26 cellular contexts compared by ENCODE assay signal in genomic region chr5:158744680-158745079, GRCh38.
"Had no signal": no experiment of that assay in that cellular context is flagged by ENCODE, and none has a peak within 500 bp of the region (broad histone marks: within the 10 kb centered on the region; RNA-seq: fewer than 3 reads in every experiment).

No MANE protein-coding gene starts in this region.

- DNase-seq: hippocampal formation; kidney glomerular epithelial cell; left colon; left lung; lower lobe of right lung; mammary epithelial cell; mesendoderm; naive thymus-derived CD8-positive, alpha-beta T cell; nucleus accumbens; right lobe of liver; stimulated activated CD4-positive, alpha-beta T cell treated with anti-CD3 and anti-CD28 coated beads, Interleukin-12 subunit alpha, Interleukin-12 subunit beta, amount 100 ng/mL, for 4 hours; stimulated activated CD4-positive, alpha-beta T cell treated with anti-CD3 and anti-CD28 coated beads, Interleukin-15, amount 100 ng/mL, for 24 hours; stimulated activated CD4-positive, alpha-beta T cell treated with anti-CD3 and anti-CD28 coated beads, Interleukin-2, amount 100 ng/mL, for 24 hours; stimulated activated CD4-positive, alpha-beta T cell treated with anti-CD3 and anti-CD28 coated beads, Interleukin-4, amount 100 ng/mL, for 1 hour; stimulated activated naive CD4-positive, alpha-beta T cell treated with Interleukin-2 at 50 U/mL for 16 hours; stimulated activated naive CD8-positive, alpha-beta T cell treated with anti-CD3 and anti-CD28 coated beads, Interleukin-15, amount 100 ng/mL, for 72 hours; substantia nigra; upper lobe of left lung had no signal

- H3K9me3 ChIP-seq: left lung, lower lobe of right lung, right atrium auricular region, right lobe of liver, tibial nerve, upper lobe of left lung, vagina had no signal

- H3K4me1 Mint-ChIP-seq: mesothelial cell of epicardium, neural crest cell had no signal

- H3K4me3 Mint-ChIP-seq: mesothelial cell of epicardium; naive thymus-derived CD8-positive, alpha-beta T cell; nephron; neural crest cell; stimulated activated naive CD8-positive, alpha-beta T cell treated with anti-CD3 and anti-CD28 coated beads, Interleukin-15, amount 100 ng/mL, for 72 hours had no signal

- ATAC-seq: left colon; left lung; lower lobe of right lung; naive thymus-derived CD8-positive, alpha-beta T cell; right lobe of liver; stimulated activated naive CD8-positive, alpha-beta T cell treated with anti-CD3 and anti-CD28 coated beads, Interleukin-15, amount 100 ng/mL, for 72 hours had no signal

- FAIRE-seq: keratinocyte had no signal

- H3K27ac ChIP-seq: left lung, lower lobe of right lung, right atrium auricular region, right lobe of liver, tibial nerve, upper lobe of left lung, vagina had no signal

- H3K36me3 ChIP-seq: left lung, lower lobe of right lung, right atrium auricular region, right lobe of liver, tibial nerve, upper lobe of left lung, vagina had no signal

- H3K4me1 ChIP-seq: left lung, lower lobe of right lung, right lobe of liver, upper lobe of left lung had no signal

- H3K27me3 Mint-ChIP-seq: stimulated activated naive CD8-positive, alpha-beta T cell treated with anti-CD3 and anti-CD28 coated beads, Interleukin-15, amount 100 ng/mL, for 72 hours had no signal

- H3K9me3 Mint-ChIP-seq: mesothelial cell of epicardium; naive thymus-derived CD8-positive, alpha-beta T cell; nephron; neural crest cell; stimulated activated naive CD8-positive, alpha-beta T cell treated with anti-CD3 and anti-CD28 coated beads, Interleukin-15, amount 100 ng/mL, for 72 hours had no signal

- H3K4me3 ChIP-seq: left lung, lower lobe of right lung, right atrium auricular region, right lobe of liver, tibial nerve, upper lobe of left lung, vagina had no signal

- H3K36me3 Mint-ChIP-seq: mesothelial cell of epicardium; naive thymus-derived CD8-positive, alpha-beta T cell had no signal

- H3K27ac Mint-ChIP-seq: mesothelial cell of epicardium; naive thymus-derived CD8-positive, alpha-beta T cell; nephron; progenitor cell of endocrine pancreas; stimulated activated naive CD8-positive, alpha-beta T cell treated with anti-CD3 and anti-CD28 coated beads, Interleukin-15, amount 100 ng/mL, for 72 hours had no signal

- H3K27me3 ChIP-seq: left lung, right atrium auricular region, right lobe of liver, tibial nerve, upper lobe of left lung, vagina had no signal
